In genomic region chr5:175894805-175895204, GRCh38 we compare ENCODE assay signal across 26 cellular contexts. TPM values are rescaled to one million over a fixed set of nuclear protein-coding genes. Genes with fewer than 3 reads are reported as not detected.
DNase-seq lines count a peak whose midpoint lies in the region; ATAC-seq lines count a peak whose summit lies in the region.
"Had no signal": no experiment of that assay in that cellular context is flagged by ENCODE, and none has a peak within 500 bp of the region (broad histone marks: within the 10 kb centered on the region; RNA-seq: fewer than 3 reads in every experiment).

No MANE protein-coding gene starts in this region.

- H3K4me2 ChIP-seq in BLaER1, result peak overlapping the region; percentile 90

- peaks cover 0 to under 1% (median under 1%) of the 10 kb centered on the region in 7 donors for H3K9me3 Mint-ChIP-seq in naive B cell
- no peaks in the 10 kb centered on the region for H3K9me3 Mint-ChIP-seq in activated CD4-positive, alpha-beta T cell treated with anti-CD3 and anti-CD28 coated beads, Interleukin-2, amount 10 ng/mL, durations not matched to agents 24 days and 14 days
- H3K9me3 Mint-ChIP-seq: activated T-cell treated with anti-CD3 and anti-CD28 coated beads, Interleukin-2, amount 50 U/mL, for 24 hours; natural killer cell treated with Interleukin-12 subunit alpha and Interleukin-12 subunit beta and Interleukin-15 and Interleukin-18, amount 100 ng/mL, for 72 hours; T-helper 2 cell treated with Interferon-gamma antibody and Interleukin-4, amounts not matched to agents 5 μg/mL and 100 μg/mL, for 36 hours had no signal

- no peaks in the 10 kb centered on the region for H3K27me3 ChIP-seq in BLaER1
- H3K27me3 ChIP-seq: MG63, ovary, transverse colon had no signal

- no peak overlapping the region for H3K27ac ChIP-seq in BLaER1
- H3K27ac ChIP-seq: C4-2B, ovary, transverse colon had no signal

- H3K4me3 ChIP-seq in BLaER1, result no peak overlapping the region
- H3K4me3 ChIP-seq: MG63, ovary, transverse colon had no signal

- peak; percentile 60 for DNase-seq in DMS 273 (lab: John Stamatoyannopoulos, UW; ENCODE audit: unreplicated experiment)
- DNase-seq in NCI-H1694 treated with DMSO at 0.1 percent for 48 hours (lab: John Stamatoyannopoulos, UW), result peak; percentile 80
- no peak for DNase-seq in naive B cell
- no peak for DNase-seq in HT-29 (ENCODE audit: low spot score)
- no peak for DNase-seq in activated CD4-positive, alpha-beta T cell treated with anti-CD3 and anti-CD28 coated beads, Interleukin-2, amount 10 ng/mL, durations not matched to agents 24 days and 14 days
- DNase-seq: activated CD4-positive, alpha-beta T cell treated with anti-CD3 and anti-CD28 coated beads for 36 hours; activated gamma-delta T cell treated with Interleukin-2 at 50 U/mL for 16 hours; activated T-cell treated with anti-CD3 and anti-CD28 coated beads, Interleukin-2, amount 50 U/mL, for 24 hours; HCEC 1CT; KBM-7; MG63; NCI-H226; ovary; PC-3; SHP77; stimulated activated CD4-positive, alpha-beta T cell treated with anti-CD3 and anti-CD28 coated beads, Interleukin-2, amount 100 ng/mL, for 24 hours; transverse colon had no signal

- intact Hi-C loops in activated CD4-positive, alpha-beta T cell treated with anti-CD3 and anti-CD28 coated beads, Interleukin-2, amount 10 ng/mL, durations not matched to agents 24 days and 14 days (cut with micrococcal nuclease), result no loop called here

- H3K9ac ChIP-seq in BLaER1, result no peak overlapping the region

- peaks cover 20% of the 10 kb centered on the region for H4K20me1 ChIP-seq in BLaER1

- peak overlapping the region; percentile 39 to 95 (median 76) for H3K27ac Mint-ChIP-seq in naive B cell
- H3K27ac Mint-ChIP-seq in activated CD4-positive, alpha-beta T cell treated with anti-CD3 and anti-CD28 coated beads, Interleukin-2, amount 10 ng/mL, durations not matched to agents 24 days and 14 days, result no peak overlapping the region
- H3K27ac Mint-ChIP-seq: activated CD4-positive, alpha-beta T cell treated with anti-CD3 and anti-CD28 coated beads for 36 hours; activated T-cell treated with anti-CD3 and anti-CD28 coated beads, Interleukin-2, amount 50 U/mL, for 24 hours had no signal

- H3K9me3 ChIP-seq in BLaER1, result peaks cover 6% of the 10 kb centered on the region
- H3K9me3 ChIP-seq: MG63, ovary, transverse colon had no signal

- peaks cover 32 to 35% (median 35%) of the 10 kb centered on the region in 3 donors for H3K4me1 Mint-ChIP-seq in naive B cell
- peaks cover 19% of the 10 kb centered on the region for H3K4me1 Mint-ChIP-seq in activated CD4-positive, alpha-beta T cell treated with anti-CD3 and anti-CD28 coated beads, Interleukin-2, amount 10 ng/mL, durations not matched to agents 24 days and 14 days

- no peak for ATAC-seq in naive B cell (ENCODE audit: low read depth in 2 of 2)
- no peak for ATAC-seq in GM18498 (IDR thresholded peaks at IDR 0.05; ENCODE audit: unreplicated experiment)
- ATAC-seq: PC-3 had no signal

- H3K4me3 Mint-ChIP-seq in naive B cell, result peak overlapping the region in 3 of 8 donors; percentile 71 to 89 (median 78)
- H3K4me3 Mint-ChIP-seq in activated CD4-positive, alpha-beta T cell treated with anti-CD3 and anti-CD28 coated beads, Interleukin-2, amount 10 ng/mL, durations not matched to agents 24 days and 14 days, result no peak overlapping the region
- H3K4me3 Mint-ChIP-seq: activated CD4-positive, alpha-beta T cell treated with anti-CD3 and anti-CD28 coated beads for 36 hours; activated T-cell treated with anti-CD3 and anti-CD28 coated beads, Interleukin-2, amount 50 U/mL, for 24 hours had no signal

- peaks cover 1 to 12% of the 10 kb centered on the region in 2 donors for H3K36me3 Mint-ChIP-seq in naive B cell
- no peaks in the 10 kb centered on the region for H3K36me3 Mint-ChIP-seq in activated CD4-positive, alpha-beta T cell treated with anti-CD3 and anti-CD28 coated beads, Interleukin-2, amount 10 ng/mL, durations not matched to agents 24 days and 14 days (ENCODE audit: low read depth)
- H3K36me3 Mint-ChIP-seq: natural killer cell treated with Interleukin-12 subunit alpha and Interleukin-12 subunit beta and Interleukin-15 and Interleukin-18, amount 100 ng/mL, for 72 hours had no signal

- no peaks in the 10 kb centered on the region for H3K36me3 ChIP-seq in BLaER1
- H3K36me3 ChIP-seq: MG63, ovary, transverse colon had no signal

- H3K4me1 ChIP-seq in BLaER1, result peaks cover 42% of the 10 kb centered on the region
- H3K4me1 ChIP-seq: transverse colon had no signal

- peaks cover 27 to 39% (median 32%) of the 10 kb centered on the region in 3 donors for H3K27me3 Mint-ChIP-seq in naive B cell
- H3K27me3 Mint-ChIP-seq in activated CD4-positive, alpha-beta T cell treated with anti-CD3 and anti-CD28 coated beads, Interleukin-2, amount 10 ng/mL, durations not matched to agents 24 days and 14 days, result peaks cover 26% of the 10 kb centered on the region
- H3K27me3 Mint-ChIP-seq: activated CD4-positive, alpha-beta T cell treated with anti-CD3 and anti-CD28 coated beads for 36 hours; activated T-cell treated with anti-CD3 and anti-CD28 coated beads, Interleukin-2, amount 50 U/mL, for 24 hours had no signal

RNA-seq across cellular contexts. Expression of gene CPLX2, which starts 23.4 kb away (rescaled TPM):
- not detected for polyA plus RNA-seq in naive B cell (ENCODE audit: low read depth in 6 of 6)
- total RNA-seq in HT-29 (2014; rRNA removed; shearing (Covaris generic)), result 0.03 TPM in 1 of 2 replicates, not detected in the other
- not detected in 2 replicates for total RNA-seq in activated CD4-positive, alpha-beta T cell treated with anti-CD3 and anti-CD28 coated beads, Interleukin-2, amount 10 ng/mL, durations not matched to agents 24 days and 14 days
- total RNA-seq: activated CD4-positive, alpha-beta T cell treated with anti-CD3 and anti-CD28 coated beads for 36 hours; activated CD8-positive, alpha-beta memory T cell treated with anti-CD3 and anti-CD28 coated beads for 36 hours; Daoy; liver; natural killer cell treated with Interleukin-12 subunit alpha and Interleukin-12 subunit beta and Interleukin-15 and Interleukin-18, amount 100 ng/mL, for 72 hours had no signal
- polyA plus RNA-seq: keratinocyte, ovary had no signal

Comparison
In these comparisons a context has a peak if more than half of its experiments do, and no peak if none do; other contexts are left out.
1. DNase-seq: peak in DMS 273 (single experiment) and NCI-H1694 treated with DMSO at 0.1 percent for 48 hours (single experiment); none in naive B cell (single experiment), HT-29 (single experiment) and activated CD4-positive, alpha-beta T cell treated with anti-CD3 and anti-CD28 coated beads, Interleukin-2, amount 10 ng/mL, durations not matched to agents 24 days and 14 days (single experiment).